Comparison of ENCODE assay signal across 19 cellular contexts in the genomic region with DNA sequence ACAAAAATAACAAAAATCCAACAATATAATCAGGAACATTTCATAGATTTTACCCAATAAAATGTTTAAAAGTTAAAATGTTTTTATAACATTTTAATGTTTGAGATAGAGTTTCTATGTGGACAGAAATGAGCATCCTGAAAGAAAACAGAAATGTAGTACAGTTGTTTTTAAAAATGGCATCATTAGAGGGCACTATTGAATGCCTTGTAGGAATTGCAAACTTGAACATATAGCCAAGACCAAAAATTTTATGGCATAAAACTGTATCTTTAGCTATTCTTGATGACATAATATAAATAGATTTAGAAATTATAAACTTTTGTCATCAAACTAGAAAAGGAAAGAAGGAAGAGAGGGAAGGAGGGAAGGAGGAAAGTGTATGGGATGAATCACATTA.
"Had no signal": no experiment of that assay in that cellular context is flagged by ENCODE, and none has a peak within 500 bp of the region (broad histone marks: within the 10 kb centered on the region; RNA-seq: fewer than 3 reads in every experiment).

No MANE protein-coding gene starts in this region.

- H3K27ac Mint-ChIP-seq: activated naive CD4-positive, alpha-beta T cell treated with anti-CD3 and anti-CD28 coated beads, Interleukin-2, amount 50 U/mL, for 72 hours; naive thymus-derived CD4-positive, alpha-beta T cell; stimulated activated naive B cell treated with anti-CD40 and anti-IgM and Interleukin-4, amounts not matched to agents 10 μg/mL and 1 μg/mL and 100 μg/mL, for 72 hours had no signal

- H3K4me3 Mint-ChIP-seq: naive thymus-derived CD4-positive, alpha-beta T cell; stimulated activated naive B cell treated with anti-CD40 and anti-IgM and Interleukin-4, amounts not matched to agents 10 μg/mL and 1 μg/mL and 100 μg/mL, for 72 hours had no signal

- H3K4me1 Mint-ChIP-seq: naive thymus-derived CD4-positive, alpha-beta T cell; stimulated activated naive B cell treated with anti-CD40 and anti-IgM and Interleukin-4, amounts not matched to agents 10 μg/mL and 1 μg/mL and 100 μg/mL, for 72 hours had no signal

- H3K36me3 Mint-ChIP-seq: stimulated activated naive B cell treated with anti-CD40 and anti-IgM and Interleukin-4, amounts not matched to agents 10 μg/mL and 1 μg/mL and 100 μg/mL, for 72 hours had no signal

- H3K27ac ChIP-seq: adrenal gland, cardiac muscle cell, colonic mucosa, heart right ventricle, parathyroid adenoma, right lobe of liver, thoracic aorta, upper lobe of left lung, VCaP had no signal

- DNase-seq: activated CD4-positive, alpha-beta T cell treated with anti-CD3 and anti-CD28 coated beads, Interleukin-2, amount 50 U/mL, for 1 hour; activated CD4-positive, CD25-positive, alpha-beta regulatory T cell treated with anti-CD3 and anti-CD28 coated beads, Interleukin-2, amount 50 U/mL, for 72 hours; activated gamma-delta T cell treated with Interleukin-2 at 50 U/mL for 16 hours; adrenal gland; colonic mucosa; erythroblast; heart right ventricle; mesenchymal stem cell; naive thymus-derived CD4-positive, alpha-beta T cell; right lobe of liver; stimulated activated naive B cell treated with anti-CD40 and anti-IgM and Interleukin-4, amounts not matched to agents 10 μg/mL and 1 μg/mL and 100 μg/mL, for 72 hours; SW 1271; T-helper 2 cell; upper lobe of left lung had no signal

- H3K27me3 Mint-ChIP-seq: stimulated activated naive B cell treated with anti-CD40 and anti-IgM and Interleukin-4, amounts not matched to agents 10 μg/mL and 1 μg/mL and 100 μg/mL, for 72 hours had no signal
